ENCODE assay signal across 8 cellular contexts in the genomic region with DNA sequence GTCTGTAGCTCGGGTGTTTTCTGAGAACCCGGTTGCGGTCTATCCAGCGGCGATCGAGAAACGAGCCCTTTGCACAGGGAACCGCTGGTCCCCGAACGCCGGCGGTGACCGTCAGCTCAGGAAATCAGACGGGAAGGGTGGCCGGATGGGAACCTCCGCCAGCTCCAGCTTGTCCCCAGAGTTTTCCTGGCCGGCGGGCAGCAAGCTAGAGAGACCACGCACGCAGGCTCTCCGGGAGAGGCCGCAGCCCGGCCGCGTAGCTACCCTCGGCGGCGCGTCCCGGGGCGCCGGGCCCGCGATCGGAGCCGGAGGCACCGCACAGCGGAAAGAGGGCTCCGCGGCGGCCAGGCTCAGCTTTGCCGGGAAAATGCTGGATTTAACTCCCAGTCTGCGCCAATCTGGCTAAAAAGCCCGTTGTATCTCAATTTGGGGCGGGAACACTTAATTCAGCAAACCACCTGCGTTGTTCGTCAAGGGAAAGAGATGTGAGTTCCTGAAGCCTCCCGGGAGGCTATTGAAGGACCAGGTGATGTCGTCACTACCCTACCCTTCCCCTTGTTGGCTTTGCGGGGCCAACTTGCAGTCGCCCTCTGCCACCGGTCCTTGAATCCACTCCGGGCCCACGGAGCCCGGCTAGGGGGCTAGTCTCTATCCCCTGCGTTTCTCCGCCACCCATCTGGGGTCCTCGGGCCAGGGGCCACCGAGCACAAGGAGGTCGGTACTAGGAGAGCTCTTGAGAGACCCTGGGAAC. TPM values are rescaled to one million over a fixed set of nuclear protein-coding genes. Genes with fewer than 3 reads are reported as not detected.
A peak's percentile ranks its signal among the peaks of the same experiment; 100 is the strongest.
DNase-seq lines count a peak whose midpoint lies in the region; ATAC-seq, FAIRE-seq and TF ChIP-seq lines count a peak whose summit lies in the region.

No MANE protein-coding gene starts in this region.

- DNase-seq in CD8-positive, alpha-beta T cell, result peak in 4 of 7 experiments; percentile 9 to 49 (median 22)
- DNase-seq in HK-2 (ENCODE audit: unreplicated experiment) (peak; percentile 39), left cardiac atrium (peak; percentile 69), pancreas (peak in 5 of 6 donors; percentile 18 to 73 (median 33)), H4 (ENCODE audit: low spot score) (no peak)
- peak in 1 of 2 donors; percentile 15 for DNase-seq in activated naive CD4-positive, alpha-beta T cell treated with anti-CD3 and anti-CD28 coated beads, Interleukin-2, amount 50 U/mL, for 72 hours (ENCODE audit: low spot score in 2 of 2)

- no peak for TF ChIP-seq CTCF in CD8-positive, alpha-beta T cell (IDR thresholded peaks at IDR 0.05)
- no peak for TF ChIP-seq CTCF in pancreas (IDR thresholded peaks at IDR 0.05)

- no peak for ATAC-seq in CD8-positive, alpha-beta T cell
- ATAC-seq in activated naive CD4-positive, alpha-beta T cell treated with anti-CD3 and anti-CD28 coated beads, Interleukin-2, amount 50 U/mL, for 72 hours, result peak; percentile 42 to 53
- peak; percentile 56 to 73 for ATAC-seq in left cardiac atrium
- ATAC-seq in pancreas, result peak; percentile 51 to 78 (median 64)
- ATAC-seq in HG03108 (IDR thresholded peaks at IDR 0.05; ENCODE audit: unreplicated experiment), result no peak
- ATAC-seq in HG02870 (IDR thresholded peaks at IDR 0.05; ENCODE audit: unreplicated experiment), result no peak

- POLR2A ChIA-PET in CD8-positive, alpha-beta T cell (lab: Charles Lee), result interaction anchor here (0.6 to 2.2 kb wide), 7 partner anchors 9 to 270 kb away, joined by 3 to 10 read pairs (median 3); a partner anchor contains a TSS

- no peak for FAIRE-seq in pancreas (lab: Jason Lieb, UNC)

- H3K27ac Mint-ChIP-seq in CD8-positive, alpha-beta T cell, result no peak overlapping the region
- no peak overlapping the region for H3K27ac Mint-ChIP-seq in activated naive CD4-positive, alpha-beta T cell treated with anti-CD3 and anti-CD28 coated beads, Interleukin-2, amount 50 U/mL, for 72 hours

- peaks cover 16% of the 10 kb centered on the region for H3K4me1 Mint-ChIP-seq in CD8-positive, alpha-beta T cell (ENCODE audit: low read depth)

- peaks cover 47% of the 10 kb centered on the region for H3K27me3 Mint-ChIP-seq in CD8-positive, alpha-beta T cell (ENCODE audit: low read depth)

- no peaks in the 10 kb centered on the region for H3K36me3 Mint-ChIP-seq in CD8-positive, alpha-beta T cell
- H3K36me3 Mint-ChIP-seq in activated naive CD4-positive, alpha-beta T cell treated with anti-CD3 and anti-CD28 coated beads, Interleukin-2, amount 50 U/mL, for 72 hours, result peaks cover 0 to 6% of the 10 kb centered on the region in 2 donors

- intact Hi-C loops in CD8-positive, alpha-beta T cell (cut with DNase I, micrococcal nuclease), result no loop called here
- intact Hi-C loops in left cardiac atrium (cut with DNase I) (loop anchor here in 1 of 2 donors (10.0 kb wide), 1 partner anchor 373 kb away; no protein-coding TSS in a partner anchor), pancreas (cut with DNase I) (loop anchor here in 1 of 3 donors (5.0 kb wide), 2 partner anchors 186 to 271 kb away; no protein-coding TSS in a partner anchor)

- WGBS in pancreas, 2 donors, result 13% methylated on average over 60 of the region's 60 CpGs

- peak overlapping the region; percentile 81 for H3K4me3 Mint-ChIP-seq in CD8-positive, alpha-beta T cell

- H3K9me3 ChIP-seq in CD8-positive, alpha-beta T cell (ENCODE audit: low read length), result no peaks in the 10 kb centered on the region
- no peaks in the 10 kb centered on the region for H3K9me3 ChIP-seq in pancreas

- peak overlapping the region; percentile 67 for H3K4me3 ChIP-seq in CD8-positive, alpha-beta T cell (ENCODE audit: low read depth, low read length)
- H3K4me3 ChIP-seq in pancreas, result peak overlapping the region; percentile 4 to 47 (median 26)

- CTCF ChIA-PET in CD8-positive, alpha-beta T cell (lab: Charles Lee), result interaction anchor here (0.5 to 5.9 kb wide), 9 partner anchors 8 to 372 kb away, joined by 3 to 42 read pairs (median 7); no protein-coding TSS in a partner anchor

- no peak overlapping the region for H3K27ac ChIP-seq in CD8-positive, alpha-beta T cell (ENCODE audit: low read depth, low read length)
- peak overlapping the region in 3 of 4 donors; percentile 0 to 46 (median 8) for H3K27ac ChIP-seq in pancreas

- H3K27me3 ChIP-seq in CD8-positive, alpha-beta T cell (ENCODE audit: insufficient read depth, low read length), result peaks cover 12% of the 10 kb centered on the region
- peaks cover 0 to 29% (median 3%) of the 10 kb centered on the region in 4 donors for H3K27me3 ChIP-seq in pancreas

- peaks cover 19% of the 10 kb centered on the region for H3K4me1 ChIP-seq in CD8-positive, alpha-beta T cell (ENCODE audit: insufficient read depth, low read length)
- H3K4me1 ChIP-seq in pancreas, result peaks cover 0 to 7% (median 6%) of the 10 kb centered on the region in 3 donors

- H3K36me3 ChIP-seq in CD8-positive, alpha-beta T cell (ENCODE audit: insufficient read depth, low read length), result no peaks in the 10 kb centered on the region
- no peaks in the 10 kb centered on the region for H3K36me3 ChIP-seq in pancreas

- H3K9me3 Mint-ChIP-seq in CD8-positive, alpha-beta T cell, result no peaks in the 10 kb centered on the region
- no peaks in the 10 kb centered on the region for H3K9me3 Mint-ChIP-seq in activated naive CD4-positive, alpha-beta T cell treated with anti-CD3 and anti-CD28 coated beads, Interleukin-2, amount 50 U/mL, for 72 hours

RNA-seq across cellular contexts. Expression of a gene that starts 0.9 kb away (rescaled TPM):
- total RNA-seq in CD8-positive, alpha-beta T cell, result under 1 TPM; 0.44 to 0.54 TPM
- under 1 TPM in 1 of 2 donors, not detected in 1; 0.14 TPM for total RNA-seq in activated naive CD4-positive, alpha-beta T cell treated with anti-CD3 and anti-CD28 coated beads, Interleukin-2, amount 50 U/mL, for 72 hours
- total RNA-seq in left cardiac atrium, result 1 to 10 TPM in 1 of 2 donors, under 1 TPM in 1; 0.44 to 1.2 TPM
- total RNA-seq in pancreas, result 1 to 10 TPM in 1 of 6 donors, under 1 TPM in 4, not detected in 1; 0.32 to 1.9 (median 0.46) TPM
- under 1 TPM; 0.49 to 0.92 TPM for polyA plus RNA-seq in pancreas
- total RNA-seq in H4 (2014; rRNA removed; shearing (Covaris generic)), result 0.12 TPM in 1 of 2 replicates, not detected in the other

RNA-seq across cellular contexts. Expression of a gene that starts 43.6 kb away (rescaled TPM):
- 10 to 100 TPM in 1 of 2 experiments, 1 to 10 TPM in 1; 9.7 to 12.1 TPM for total RNA-seq in CD8-positive, alpha-beta T cell
- total RNA-seq in activated naive CD4-positive, alpha-beta T cell treated with anti-CD3 and anti-CD28 coated beads, Interleukin-2, amount 50 U/mL, for 72 hours, result 10 to 100 TPM; 19.4 to 24.1 TPM
- total RNA-seq in left cardiac atrium (10 to 100 TPM; 35.8 to 45.7 TPM), pancreas (10 to 100 TPM; 11.7 to 52.6 (median 17.6) TPM)
- 10 to 100 TPM in 1 of 2 donors, 1 to 10 TPM in 1; 4.7 to 18.1 TPM for polyA plus RNA-seq in pancreas
- 69.7 and 101 TPM in 2 replicates for total RNA-seq in H4 (2014; rRNA removed; shearing (Covaris generic))

Comparison
In these comparisons a context has a peak if more than half of its experiments do, and no peak if none do; other contexts are left out.
1. ATAC-seq: peak in activated naive CD4-positive, alpha-beta T cell treated with anti-CD3 and anti-CD28 coated beads, Interleukin-2, amount 50 U/mL, for 72 hours (2 of 2), left cardiac atrium (2 of 2) and pancreas (4 of 4); none in CD8-positive, alpha-beta T cell (single experiment), HG03108 (single experiment) and HG02870 (single experiment).